ENCODE assay signal across 8 cellular contexts in the genomic region with DNA sequence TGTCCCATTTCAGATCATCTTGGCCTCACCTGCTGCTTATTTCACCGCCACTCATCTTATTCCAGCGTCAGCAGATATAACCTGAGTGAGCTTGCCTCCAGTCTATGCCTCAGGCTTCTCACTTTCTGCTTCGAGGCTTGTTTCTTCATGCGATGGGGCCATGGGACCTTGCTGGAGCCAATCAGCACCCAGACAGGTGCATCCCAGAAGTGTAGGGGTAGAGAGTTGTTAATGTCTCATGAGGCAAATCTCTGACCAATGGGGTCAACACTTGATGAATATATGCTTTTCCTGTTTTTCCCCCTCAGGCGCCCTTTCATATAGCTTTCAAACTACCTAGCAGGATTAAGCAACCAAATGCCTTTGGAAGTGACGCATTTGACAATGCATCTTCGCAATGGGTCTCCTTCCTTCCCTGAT. TPM values are rescaled to one million over a fixed set of nuclear protein-coding genes. Genes with fewer than 3 reads are reported as not detected.
A peak's percentile ranks its signal among the peaks of the same experiment; 100 is the strongest.
DNase-seq lines count a peak whose midpoint lies in the region; FAIRE-seq and TF ChIP-seq lines count a peak whose summit lies in the region.

No MANE protein-coding gene starts in this region.

- DNase-seq in CD4-positive, alpha-beta memory T cell, result no peak
- peak; percentile 40 for DNase-seq in bronchial epithelial cell (ENCODE audit: low read depth)
- DNase-seq in OCI-M2 (lab: John Stamatoyannopoulos, UW; ENCODE audit: unreplicated experiment), result no peak
- no peak for DNase-seq in GM10248 (ENCODE audit: extremely low spot score)
- DNase-seq in NCI-H1694 (lab: John Stamatoyannopoulos, UW), result no peak
- no peak for DNase-seq in COLO829 (ENCODE audit: low spot score)

- H3K36me3 ChIP-seq in CD4-positive, alpha-beta memory T cell (ENCODE audit: insufficient read depth, low read length), result no peaks in the 10 kb centered on the region
- peaks cover 7% of the 10 kb centered on the region for H3K36me3 ChIP-seq in bronchial epithelial cell (ENCODE audit: control insufficient read depth, insufficient read depth, low read length)
- H3K36me3 ChIP-seq in neutrophil, result peaks cover 25% of the 10 kb centered on the region

- H3K4me1 ChIP-seq in CD4-positive, alpha-beta memory T cell (ENCODE audit: insufficient read depth, low read length), result peaks cover 28% of the 10 kb centered on the region
- H3K4me1 ChIP-seq in neutrophil (ENCODE audit: control insufficient read depth in 1 of 2, insufficient read depth in 1 of 2, low read depth in 1 of 2, low read length in 1 of 2), result peaks cover 30% of the 10 kb centered on the region in 2 experiments

- H3K4me3 Mint-ChIP-seq in CD4-positive, alpha-beta memory T cell, result peak overlapping the region; percentile 92 to 98 (median 96)
- peak overlapping the region; percentile 96 to 98 (median 98) for H3K4me3 Mint-ChIP-seq in IgD-negative memory B cell

- intact Hi-C loops in CD4-positive, alpha-beta memory T cell (cut with micrococcal nuclease), result loop anchor here (2.0 kb wide), 1 partner anchor 162 kb away; the partner anchor contains the start of genes TCEANC2 and TMEM59

- H3K4me3 ChIP-seq in CD4-positive, alpha-beta memory T cell (ENCODE audit: low read length in 2 of 2), result peak overlapping the region; percentile 59 to 79
- H3K4me3 ChIP-seq in bronchial epithelial cell (ENCODE audit: low read depth, low read length), result peak overlapping the region; percentile 85
- peak overlapping the region; percentile 97 to 99 for H3K4me3 ChIP-seq in neutrophil (ENCODE audit: low read depth in 1 of 2, low read length in 1 of 2)

- H3K9me3 Mint-ChIP-seq in CD4-positive, alpha-beta memory T cell, result no peaks in the 10 kb centered on the region
- H3K9me3 Mint-ChIP-seq in IgD-negative memory B cell, result no peaks in the 10 kb centered on the region

- POLR2A ChIA-PET in CD4-positive, alpha-beta memory T cell (lab: Charles Lee; ENCODE audit: partially characterized antibody), result interaction anchor here (1.2 to 2.7 kb wide), 5 partner anchors 11 to 162 kb away, joined by 4 to 19 read pairs (median 5); partner anchors contain the start of genes IFT25, LRRC42, NDC1 and TCEANC2
- POLR2A ChIA-PET in GM10248 (lab: Yijun Ruan, JAX), result interaction anchor here (1.7 kb wide), 1 partner anchor 55 kb away, joined by 21 read pairs; the partner anchor contains the start of genes IFT25 and LRRC42

- TF ChIP-seq CTCF in bronchial epithelial cell (IDR thresholded peaks at IDR 0.05; ENCODE audit: insufficient read depth, low read length, severe bottlenecking) (no peak), neutrophil (IDR thresholded peaks at IDR 0.05) (no peak), GM10248 (IDR thresholded peaks at IDR 0.05; ENCODE audit: control extremely low read depth, extremely low read depth, low read depth, missing control alignments) (no peak)

- peaks cover 0 to 4% of the 10 kb centered on the region in 2 donors for H3K27me3 Mint-ChIP-seq in CD4-positive, alpha-beta memory T cell
- no peaks in the 10 kb centered on the region for H3K27me3 Mint-ChIP-seq in IgD-negative memory B cell

- H3K36me3 Mint-ChIP-seq in CD4-positive, alpha-beta memory T cell, result peaks cover 11 to 29% of the 10 kb centered on the region in 2 donors
- no peaks in the 10 kb centered on the region for H3K36me3 Mint-ChIP-seq in IgD-negative memory B cell

- peak overlapping the region; percentile 88 to 96 (median 91) for H3K27ac Mint-ChIP-seq in CD4-positive, alpha-beta memory T cell
- H3K27ac Mint-ChIP-seq in IgD-negative memory B cell, result peak overlapping the region in 2 of 3 donors; percentile 72 to 77

- no peaks in the 10 kb centered on the region for H3K9me3 ChIP-seq in CD4-positive, alpha-beta memory T cell (ENCODE audit: control insufficient read depth in 1 of 2, low read length in 2 of 2)
- H3K9me3 ChIP-seq in neutrophil, result no peaks in the 10 kb centered on the region

- H3K27me3 ChIP-seq in CD4-positive, alpha-beta memory T cell (ENCODE audit: insufficient read depth, low read length), result no peaks in the 10 kb centered on the region
- H3K27me3 ChIP-seq in bronchial epithelial cell (ENCODE audit: control insufficient read depth, insufficient read depth, low read length) (no peaks in the 10 kb centered on the region), neutrophil (no peaks in the 10 kb centered on the region)

- H3K4me1 Mint-ChIP-seq in CD4-positive, alpha-beta memory T cell, result peaks cover 26 to 44% (median 32%) of the 10 kb centered on the region in 4 donors
- peaks cover 17 to 32% (median 28%) of the 10 kb centered on the region in 3 donors for H3K4me1 Mint-ChIP-seq in IgD-negative memory B cell

- peak overlapping the region; percentile 50 for H3K27ac ChIP-seq in CD4-positive, alpha-beta memory T cell (ENCODE audit: low read depth, low read length)
- no peak overlapping the region for H3K27ac ChIP-seq in neutrophil

- no peak for FAIRE-seq in bronchial epithelial cell (lab: Jason Lieb, UNC)

- CTCF ChIA-PET in CD4-positive, alpha-beta memory T cell (lab: Charles Lee; ENCODE audit: partially characterized antibody), result interaction anchor here (2.1 kb wide), 1 partner anchor 55 kb away, joined by 5 read pairs; the partner anchor contains the start of gene IFT25
- CTCF ChIA-PET in GM10248 (lab: Yijun Ruan, JAX), result interaction anchor here (1.2 to 3.1 kb wide), 5 partner anchors 12 to 69 kb away, joined by 3 to 13 read pairs (median 8); no protein-coding TSS in a partner anchor

RNA-seq across cellular contexts. Expression of gene YIPF1, which starts 0.9 kb away (rescaled TPM):
- total RNA-seq in CD4-positive, alpha-beta memory T cell, result 10 to 100 TPM; 14.8 to 15.2 TPM
- 10 to 100 TPM; 25.2 to 30.5 TPM for polyA plus RNA-seq in CD4-positive, alpha-beta memory T cell
- polyA plus RNA-seq in IgD-negative memory B cell, result 22.2 TPM
- 18.7 and 28.4 TPM in 2 replicates for total RNA-seq in bronchial epithelial cell

RNA-seq across cellular contexts. Expression of gene DIO1, which starts 3.5 kb away (rescaled TPM):
- total RNA-seq in CD4-positive, alpha-beta memory T cell, result not detected
- not detected for polyA plus RNA-seq in CD4-positive, alpha-beta memory T cell
- polyA plus RNA-seq in IgD-negative memory B cell, result 0.18 TPM
- total RNA-seq in bronchial epithelial cell, result not detected in 2 replicates

RNA-seq across cellular contexts. Expression of gene NDC1, which starts 52.4 kb away (rescaled TPM):
- total RNA-seq in CD4-positive, alpha-beta memory T cell, result 10 to 100 TPM; 10.9 to 11.0 TPM
- 1 to 10 TPM; 4.4 to 7.8 TPM for polyA plus RNA-seq in CD4-positive, alpha-beta memory T cell
- polyA plus RNA-seq in IgD-negative memory B cell, result 6.8 TPM
- total RNA-seq in bronchial epithelial cell, result 8.3 and 16.1 TPM in 2 replicates

RNA-seq across cellular contexts. Expression of gene IFT25, which starts 55.0 kb away (rescaled TPM):
- 10 to 100 TPM; 47.2 to 50.3 TPM for total RNA-seq in CD4-positive, alpha-beta memory T cell
- 10 to 100 TPM; 45.5 to 65.4 TPM for polyA plus RNA-seq in CD4-positive, alpha-beta memory T cell
- 58.6 TPM for polyA plus RNA-seq in IgD-negative memory B cell
- 9.7 and 12.9 TPM in 2 replicates for total RNA-seq in bronchial epithelial cell

RNA-seq across cellular contexts. Expression of gene LRRC42, which starts 55.6 kb away (rescaled TPM):
- 1 to 10 TPM; 7.3 to 8.7 TPM for total RNA-seq in CD4-positive, alpha-beta memory T cell
- polyA plus RNA-seq in CD4-positive, alpha-beta memory T cell, result 1 to 10 TPM; 4.7 to 8.4 TPM
- polyA plus RNA-seq in IgD-negative memory B cell, result 10.4 TPM
- 44.9 and 51.1 TPM in 2 replicates for total RNA-seq in bronchial epithelial cell
